In the genomic region with DNA sequence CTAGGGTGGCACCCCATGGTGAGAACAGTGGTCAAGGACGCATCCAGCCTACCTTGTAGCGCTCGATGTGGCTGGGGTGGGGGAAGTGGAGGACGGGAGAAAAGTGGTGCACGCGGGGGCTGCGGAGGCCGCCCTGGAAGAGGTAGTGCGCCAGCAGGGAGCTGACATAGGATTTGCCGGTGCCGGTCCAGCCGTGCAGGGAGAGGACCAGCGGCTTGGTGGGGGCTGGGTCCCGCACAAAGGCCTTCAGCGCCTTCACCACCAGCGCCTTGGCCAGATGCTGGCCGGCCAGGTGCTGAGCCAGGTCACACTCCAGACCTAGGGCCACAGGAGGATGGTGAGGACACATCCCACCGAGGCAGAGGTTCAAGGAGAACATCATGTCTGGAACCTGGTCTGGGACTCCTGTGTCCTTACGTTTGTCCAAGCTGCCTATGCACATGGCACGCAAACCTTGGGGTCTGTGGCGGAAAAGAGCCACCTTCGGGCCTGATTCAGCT, we compare ENCODE assay signal across 8 cellular contexts. TPM values are rescaled to one million over a fixed set of nuclear protein-coding genes. Genes with fewer than 3 reads are reported as not detected.
DNase-seq lines count a peak whose midpoint lies in the region; ATAC-seq, FAIRE-seq and TF ChIP-seq lines count a peak whose summit lies in the region.

No MANE protein-coding gene starts in this region.

- TF ChIP-seq RAD21 in K562 (CRISPR knock-in tag; conservative IDR thresholded peaks at IDR 0.05 in 1 of 2, IDR thresholded peaks at IDR 0.05 in 1 of 2): peak in 1 of 2 experiments; percentile 85; a peak in 2 of 4 replicates

- H3K9me3 ChIP-seq in K562 (replicated peaks; ENCODE audit: control insufficient read depth, insufficient read depth, low read depth, low read length) (no peaks in the 10 kb centered on the region), lower lobe of right lung (no peaks in the 10 kb centered on the region), upper lobe of left lung (no peaks in the 10 kb centered on the region)

- no peak for TF ChIP-seq POLR2A in K562 (conservative IDR thresholded peaks at IDR 0.05)
- no peak for TF ChIP-seq POLR2A in upper lobe of left lung (IDR thresholded peaks at IDR 0.05)

- BruUV-seq in K562 (replicated peaks; lab: Mats Ljungman, UMichigan): TSS peak; percentile 53

- CTCF ChIA-PET in K562 (lab: Yijun Ruan, JAX; ENCODE audit: low intra/inter-chr PET ratio): interaction anchor here (0.6 to 3.4 kb wide), 10 partner anchors 51 to 230 kb away, joined by 3 to 49 read pairs (median 13); partner anchors contain the start of gene CDK9

- in situ Hi-C loops in K562 (cut with MboI): loop anchor here (10.0 kb wide), 1 partner anchor 139 kb away; no protein-coding TSS in a partner anchor

- no peak for TF ChIP-seq EP300 in K562 (IDR thresholded peaks at IDR 0.05; ENCODE audit: low read length)
- no peak for TF ChIP-seq EP300 in upper lobe of left lung (IDR thresholded peaks at IDR 0.05)

- no peak for TF ChIP-seq CTCF in K562 (IDR thresholded peaks at IDR 0.05 in 2 of 3, conservative IDR thresholded peaks at IDR 0.05 in 1 of 3; ENCODE audit: insufficient read depth in 2 of 3, low read depth in 1 of 3, low read length in 3 of 3)
- TF ChIP-seq CTCF in lower lobe of right lung (IDR thresholded peaks at IDR 0.05): no peak
- TF ChIP-seq CTCF in upper lobe of left lung (IDR thresholded peaks at IDR 0.05): no peak

- DNase-seq in Right ventricle myocardium superior: peak; percentile 58
- DNase-seq in cardiac septum (ENCODE audit: low spot score): no peak
- DNase-seq in K562 (ENCODE audit: extremely low read depth in 1 of 4, low spot score in 3 of 4): peak in 2 of 4 experiments; percentile 27 to 34
- DNase-seq in lower lobe of right lung: no peak
- peak in 1 of 2 donors; percentile 85 for DNase-seq in upper lobe of left lung
- no peak for DNase-seq in pons (ENCODE audit: low spot score)
- DNase-seq in effector CD4-positive, alpha-beta T cell: no peak
- DNase-seq in superior temporal gyrus (ENCODE audit: extremely low spot score): no peak

- peaks cover 4% of the 10 kb centered on the region; the same call in 2 of the 3 replicates for H3K79me2 ChIP-seq in K562 (ENCODE audit: control insufficient read depth, insufficient read depth, low read length)

- intact Hi-C loops in Right ventricle myocardium superior (cut with DNase I): loop anchor here (2.0 to 5.0 kb wide), 2 partner anchors 143 to 232 kb away; no protein-coding TSS in a partner anchor
- intact Hi-C loops in cardiac septum (cut with DNase I): loop anchor here (1.0 to 5.0 kb wide), 3 partner anchors 122 to 185 kb away; partner anchors contain the start of gene STXBP1
- intact Hi-C loops in K562 (cut with micrococcal nuclease): loop anchor here (1.0 to 10.0 kb wide), 5 partner anchors 75 to 301 kb away; no protein-coding TSS in a partner anchor
- intact Hi-C loops in lower lobe of right lung (cut with DNase I): loop anchor here (10.0 kb wide), 1 partner anchor 139 kb away; no protein-coding TSS in a partner anchor

- no peaks in the 10 kb centered on the region for H3K9me1 ChIP-seq in K562 (ENCODE audit: control insufficient read depth, insufficient read depth, low read length)

- H3K4me3 ChIP-seq in K562 (peak overlapping the region; percentile 74), lower lobe of right lung (peak overlapping the region; percentile 86), upper lobe of left lung (peak overlapping the region in 3 of 4 donors; percentile 68 to 88 (median 74))

- FAIRE-seq in K562 (lab: Jason Lieb, UNC): no peak

- POLR2A ChIA-PET in K562 (lab: Yijun Ruan, JAX): interaction anchor here (0.6 to 1.4 kb wide), 12 partner anchors 9 to 626 kb away, joined by 3 to 6 read pairs (median 3); partner anchors contain the start of genes PTRH1 and TTC16

- 29% methylated on average over 18 of the region's 22 CpGs for WGBS in K562 (ENCODE audit: insufficient coverage, low coverage, missing lambda C conversion rate)
- WGBS in upper lobe of left lung, 2 donors: 48 to 68% methylated on average over 18 to 20 of the region's 22 CpGs

- H3K4me1 ChIP-seq in K562 (replicated peaks in 1 of 2; ENCODE audit: control insufficient read depth in 2 of 2, insufficient read depth in 2 of 2, low read length in 2 of 2): peaks cover 7 to 42% of the 10 kb centered on the region in 2 experiments; a peak in 4 of 5 replicates
- H3K4me1 ChIP-seq in lower lobe of right lung: peaks cover 11% of the 10 kb centered on the region
- peaks cover 7 to 18% (median 11%) of the 10 kb centered on the region in 4 donors for H3K4me1 ChIP-seq in upper lobe of left lung

- H3K9ac ChIP-seq in K562 (ENCODE audit: insufficient read depth in 1 of 2, low read depth in 2 of 2, low read length in 2 of 2): peak overlapping the region; percentile 75 to 92

- H3K27ac ChIP-seq in K562 (ENCODE audit: extremely low read depth, low read depth, low read length) (no peak overlapping the region; the same call in 2 of the 3 replicates), lower lobe of right lung (peak overlapping the region; percentile 98), upper lobe of left lung (peak overlapping the region; percentile 89 to 95 (median 94))

- H3K27me3 ChIP-seq in K562 (ENCODE audit: control insufficient read depth in 2 of 2, insufficient read depth in 2 of 2, low read length in 2 of 2) (no peaks in the 10 kb centered on the region), lower lobe of right lung (ENCODE audit: low read depth) (no peaks in the 10 kb centered on the region), upper lobe of left lung (no peaks in the 10 kb centered on the region)

- H3K4me2 ChIP-seq in K562 (ENCODE audit: insufficient read depth, low read length): peak overlapping the region; percentile 79

- no peaks in the 10 kb centered on the region for H3K36me3 ChIP-seq in K562 (ENCODE audit: control insufficient read depth, insufficient read depth, low read length)
- peaks cover 38% of the 10 kb centered on the region for H3K36me3 ChIP-seq in lower lobe of right lung
- H3K36me3 ChIP-seq in upper lobe of left lung: peaks cover 0 to 39% (median 33%) of the 10 kb centered on the region in 4 donors

- ATAC-seq in Right ventricle myocardium superior (ENCODE audit: poor library complexity): no peak
- no peak; the same call in 2 of the 3 replicates for ATAC-seq in K562
- no peak for ATAC-seq in lower lobe of right lung
- no peak for ATAC-seq in upper lobe of left lung (ENCODE audit: low FRiP score in 2 of 2)

- peak overlapping the region; percentile 98 for H2AFZ ChIP-seq in K562 (ENCODE audit: low read depth, low read length)

- no peaks in the 10 kb centered on the region; the same call in 1 of the 2 replicates for H4K20me1 ChIP-seq in K562 (replicated peaks; ENCODE audit: control insufficient read depth, insufficient read depth, low read length)

RNA-seq across cellular contexts. Expression of gene TOR2A, which starts 0.8 kb away (rescaled TPM):
- 3.3 TPM for total RNA-seq in Right ventricle myocardium superior
- total RNA-seq in cardiac septum: 4.4 TPM
- 7.9 and 25.4 TPM in 2 replicates for total RNA-seq in K562 (2011; cell fraction: chromatin; rRNA removed; ENCODE audit: low replicate concordance)
- 33.0 and 44.0 TPM in 2 replicates for total RNA-seq in K562 (2011; cell fraction: nucleolus; rRNA removed)
- total RNA-seq in K562 (2011; cell fraction: nucleoplasm; rRNA removed): 22.6 and 27.5 TPM in 2 replicates
- 21.3 and 23.5 TPM in 2 replicates for total RNA-seq in K562 (2014; rRNA removed)
- total RNA-seq in K562 (2014; rRNA removed; fragmentation: Illumina TruSeq; extraction: Trizol): 3.0 and 3.7 TPM in 2 replicates
- total RNA-seq in K562 (2015; rRNA removed; fragmentation: Illumina TruSeq; extraction: Trizol): 11.1 and 12.0 TPM in 2 replicates
- total RNA-seq in K562 (2021): 25.9 and 28.3 TPM in 2 replicates
- 8.4 and 15.0 TPM in 2 replicates for polyA plus RNA-seq in K562 (2011; rRNA removed)
- polyA plus RNA-seq in K562 (2011; cell fraction: cytosol; rRNA removed): 20.5 and 35.0 TPM in 2 replicates
- polyA plus RNA-seq in K562 (2011; cell fraction: nucleus; rRNA removed): 34.3 and 45.7 TPM in 2 replicates
- 20.6 and 50.6 TPM in 2 replicates for polyA plus RNA-seq in K562 (2012)
- 15.7 and 22.6 TPM in 2 replicates for polyA plus RNA-seq in K562 (2014; fragmentation: Illumina TruSeq; extraction: Trizol)
- polyA plus RNA-seq in K562 (2014; fragmentation: Nextera tagmentation; extraction: Ambion mirVana): 1 to 10 TPM in 1 of 2 experiments, under 1 TPM in 1; 0.80 to 1.1 TPM
- 22.5 and 27.2 TPM in 2 replicates for polyA plus RNA-seq in K562 (2014; rRNA removed)
- polyA minus RNA-seq in K562 (2011; rRNA and poly(A)+ RNA removed): 2.8 and 3.6 TPM in 2 replicates
- polyA minus RNA-seq in K562 (2011; cell fraction: cytosol; rRNA and poly(A)+ RNA removed): 11.3 and 18.2 TPM in 2 replicates
- 12.5 and 19.1 TPM in 2 replicates for polyA minus RNA-seq in K562 (2011; cell fraction: nucleus; rRNA and poly(A)+ RNA removed)
- 16.5 TPM for total RNA-seq in lower lobe of right lung
- 10 to 100 TPM; 11.4 to 27.2 (median 21.0) TPM for total RNA-seq in upper lobe of left lung

RNA-seq across cellular contexts. Expression of gene TTC16, which starts 18.4 kb away (rescaled TPM):
- total RNA-seq in Right ventricle myocardium superior: 0.48 TPM
- total RNA-seq in cardiac septum: 0.16 TPM
- total RNA-seq in K562 (2011; cell fraction: chromatin; rRNA removed; ENCODE audit: low replicate concordance): not detected in 2 replicates
- total RNA-seq in K562 (2011; cell fraction: nucleolus; rRNA removed): not detected in 2 replicates
- total RNA-seq in K562 (2011; cell fraction: nucleoplasm; rRNA removed): not detected in 2 replicates
- not detected in 2 replicates for total RNA-seq in K562 (2014; rRNA removed)
- total RNA-seq in K562 (2014; rRNA removed; fragmentation: Illumina TruSeq; extraction: Trizol): not detected in 2 replicates
- not detected in 2 replicates for total RNA-seq in K562 (2015; rRNA removed; fragmentation: Illumina TruSeq; extraction: Trizol)
- total RNA-seq in K562 (2021): not detected in 2 replicates
- polyA plus RNA-seq in K562 (2011; rRNA removed): not detected in 2 replicates
- polyA plus RNA-seq in K562 (2011; cell fraction: cytosol; rRNA removed): not detected in 2 replicates
- polyA plus RNA-seq in K562 (2011; cell fraction: nucleus; rRNA removed): 0.03 and 0.04 TPM in 2 replicates
- not detected in 2 replicates for polyA plus RNA-seq in K562 (2012)
- not detected in 2 replicates for polyA plus RNA-seq in K562 (2014; fragmentation: Illumina TruSeq; extraction: Trizol)
- polyA plus RNA-seq in K562 (2014; fragmentation: Nextera tagmentation; extraction: Ambion mirVana): not detected
- polyA plus RNA-seq in K562 (2014; rRNA removed): 0.11 TPM in 1 of 2 replicates, not detected in the other
- polyA minus RNA-seq in K562 (2011; rRNA and poly(A)+ RNA removed): not detected in 2 replicates
- not detected in 2 replicates for polyA minus RNA-seq in K562 (2011; cell fraction: cytosol; rRNA and poly(A)+ RNA removed)
- polyA minus RNA-seq in K562 (2011; cell fraction: nucleus; rRNA and poly(A)+ RNA removed): not detected in 2 replicates
- 1.3 TPM for total RNA-seq in lower lobe of right lung
- total RNA-seq in upper lobe of left lung: 1 to 10 TPM in 5 of 6 donors, under 1 TPM in 1; 0.29 to 9.4 (median 3.1) TPM

RNA-seq across cellular contexts. Expression of gene PTRH1, which starts 18.8 kb away (rescaled TPM):
- total RNA-seq in Right ventricle myocardium superior (13.3 TPM), cardiac septum (13.4 TPM), K562 (2014; rRNA removed) (43.1 and 54.3 TPM in 2 replicates), K562 (2014; rRNA removed; fragmentation: Illumina TruSeq; extraction: Trizol) (1.1 and 1.8 TPM in 2 replicates), K562 (2015; rRNA removed; fragmentation: Illumina TruSeq; extraction: Trizol) (7.4 and 8.0 TPM in 2 replicates), K562 (2021) (21.1 and 21.6 TPM in 2 replicates), lower lobe of right lung (9.1 TPM), upper lobe of left lung (10 to 100 TPM in 5 of 6 donors, 1 to 10 TPM in 1; 7.4 to 33.5 (median 18.7) TPM)
- 4.6 and 11.9 TPM in 2 replicates for total RNA-seq in K562 (2011; cell fraction: chromatin; rRNA removed; ENCODE audit: low replicate concordance)
- 19.0 and 19.2 TPM in 2 replicates for total RNA-seq in K562 (2011; cell fraction: nucleolus; rRNA removed)
- total RNA-seq in K562 (2011; cell fraction: nucleoplasm; rRNA removed): 7.1 and 7.3 TPM in 2 replicates
- polyA plus RNA-seq in K562 (2011; rRNA removed) (5.7 and 8.1 TPM in 2 replicates), K562 (2014; fragmentation: Illumina TruSeq; extraction: Trizol) (3.1 and 6.7 TPM in 2 replicates), K562 (2014; fragmentation: Nextera tagmentation; extraction: Ambion mirVana) (1 to 10 TPM in 1 of 2 experiments, under 1 TPM in 1; 0.63 to 1.0 TPM), K562 (2014; rRNA removed) (28.2 and 44.3 TPM in 2 replicates)
- 12.2 and 34.1 TPM in 2 replicates for polyA plus RNA-seq in K562 (2011; cell fraction: cytosol; rRNA removed)
- 7.6 and 15.8 TPM in 2 replicates for polyA plus RNA-seq in K562 (2011; cell fraction: nucleus; rRNA removed)
- polyA plus RNA-seq in K562 (2012): 12.2 and 19.2 TPM in 2 replicates
- polyA minus RNA-seq in K562 (2011; rRNA and poly(A)+ RNA removed): 1.0 and 1.1 TPM in 2 replicates
- 3.9 and 5.4 TPM in 2 replicates for polyA minus RNA-seq in K562 (2011; cell fraction: cytosol; rRNA and poly(A)+ RNA removed)
- polyA minus RNA-seq in K562 (2011; cell fraction: nucleus; rRNA and poly(A)+ RNA removed): 4.1 and 6.2 TPM in 2 replicates

RNA-seq across cellular contexts. Expression of gene CFAP157, which starts 27.5 kb away (rescaled TPM):
- not detected for total RNA-seq in Right ventricle myocardium superior
- not detected for total RNA-seq in cardiac septum
- total RNA-seq in K562 (2011; cell fraction: chromatin; rRNA removed; ENCODE audit: low replicate concordance): not detected in 2 replicates
- not detected in 2 replicates for total RNA-seq in K562 (2011; cell fraction: nucleolus; rRNA removed)
- not detected in 2 replicates for total RNA-seq in K562 (2011; cell fraction: nucleoplasm; rRNA removed)
- not detected in 2 replicates for total RNA-seq in K562 (2014; rRNA removed)
- total RNA-seq in K562 (2014; rRNA removed; fragmentation: Illumina TruSeq; extraction: Trizol): not detected in 2 replicates
- not detected in 2 replicates for total RNA-seq in K562 (2015; rRNA removed; fragmentation: Illumina TruSeq; extraction: Trizol)
- not detected in 2 replicates for total RNA-seq in K562 (2021)
- polyA plus RNA-seq in K562 (2011; rRNA removed): not detected in 2 replicates
- not detected in 2 replicates for polyA plus RNA-seq in K562 (2011; cell fraction: cytosol; rRNA removed)
- polyA plus RNA-seq in K562 (2011; cell fraction: nucleus; rRNA removed): 0.06 TPM in 1 of 2 replicates, not detected in the other
- polyA plus RNA-seq in K562 (2012): 0.60 and 0.99 TPM in 2 replicates
- not detected in 2 replicates for polyA plus RNA-seq in K562 (2014; fragmentation: Illumina TruSeq; extraction: Trizol)
- polyA plus RNA-seq in K562 (2014; fragmentation: Nextera tagmentation; extraction: Ambion mirVana): under 1 TPM in 1 of 2 experiments, not detected in 1; 0.03 TPM
- polyA plus RNA-seq in K562 (2014; rRNA removed): not detected in 2 replicates
- not detected in 2 replicates for polyA minus RNA-seq in K562 (2011; rRNA and poly(A)+ RNA removed)
- not detected in 2 replicates for polyA minus RNA-seq in K562 (2011; cell fraction: cytosol; rRNA and poly(A)+ RNA removed)
- not detected in 2 replicates for polyA minus RNA-seq in K562 (2011; cell fraction: nucleus; rRNA and poly(A)+ RNA removed)
- total RNA-seq in lower lobe of right lung: 25.9 TPM
- 100 to 1,000 TPM in 1 of 6 donors, 10 to 100 TPM in 4, under 1 TPM in 1; 0.77 to 125 (median 37.0) TPM for total RNA-seq in upper lobe of left lung

RNA-seq across cellular contexts. Expression of gene SH2D3C, which starts 44.2 kb away (rescaled TPM):
- 18.2 TPM for total RNA-seq in Right ventricle myocardium superior
- total RNA-seq in cardiac septum: 16.0 TPM
- total RNA-seq in K562 (2011; cell fraction: chromatin; rRNA removed; ENCODE audit: low replicate concordance): 0.77 and 4.1 TPM in 2 replicates
- 0.92 and 1.2 TPM in 2 replicates for total RNA-seq in K562 (2011; cell fraction: nucleolus; rRNA removed)
- total RNA-seq in K562 (2011; cell fraction: nucleoplasm; rRNA removed): 0.88 and 1.3 TPM in 2 replicates
- total RNA-seq in K562 (2014; rRNA removed): 0.29 and 1.2 TPM in 2 replicates
- total RNA-seq in K562 (2014; rRNA removed; fragmentation: Illumina TruSeq; extraction: Trizol): 0.11 and 0.19 TPM in 2 replicates
- 0.29 and 0.34 TPM in 2 replicates for total RNA-seq in K562 (2015; rRNA removed; fragmentation: Illumina TruSeq; extraction: Trizol)
- 0.83 and 0.89 TPM in 2 replicates for total RNA-seq in K562 (2021)
- polyA plus RNA-seq in K562 (2011; rRNA removed): 0.22 and 1.3 TPM in 2 replicates
- 0.86 and 1.3 TPM in 2 replicates for polyA plus RNA-seq in K562 (2011; cell fraction: cytosol; rRNA removed)
- 1.5 TPM in 2 replicates for polyA plus RNA-seq in K562 (2011; cell fraction: nucleus; rRNA removed)
- polyA plus RNA-seq in K562 (2012): 1.2 and 2.2 TPM in 2 replicates
- 0.19 and 0.29 TPM in 2 replicates for polyA plus RNA-seq in K562 (2014; fragmentation: Illumina TruSeq; extraction: Trizol)
- under 1 TPM in 1 of 2 experiments, not detected in 1; 0.03 TPM for polyA plus RNA-seq in K562 (2014; fragmentation: Nextera tagmentation; extraction: Ambion mirVana)
- polyA plus RNA-seq in K562 (2014; rRNA removed): 0.21 and 0.38 TPM in 2 replicates
- 0.42 and 0.46 TPM in 2 replicates for polyA minus RNA-seq in K562 (2011; rRNA and poly(A)+ RNA removed)
- polyA minus RNA-seq in K562 (2011; cell fraction: cytosol; rRNA and poly(A)+ RNA removed): 2.4 TPM in 1 of 2 replicates, not detected in the other
- polyA minus RNA-seq in K562 (2011; cell fraction: nucleus; rRNA and poly(A)+ RNA removed): 0.94 and 1.00 TPM in 2 replicates
- 59.4 TPM for total RNA-seq in lower lobe of right lung
- total RNA-seq in upper lobe of left lung: 10 to 100 TPM; 17.5 to 90.4 (median 37.5) TPM
